1 cellular context compared by ENCODE assay signal in genomic region chr20:62301111-62301668, GRCh38.
A peak's percentile ranks its signal among the peaks of the same experiment; 100 is the strongest.
TF ChIP-seq lines count a peak whose summit lies in the region.

No MANE protein-coding gene starts in this region.

TF ChIP-seq in HepG2, 621 proteins besides CTCF, POLR2A, EP300 and RAD21:
- 0 out of 2 replicates have a peak, but pooled peaks have one; percentile 50 for TF ChIP-seq RORA (CRISPR knock-in tag; IDR thresholded peaks at IDR 0.05)
- no peak for TF ChIP-seq POLR2G (IDR thresholded peaks at IDR 0.05; ENCODE audit: low read depth, low read length)
- TF ChIP-seq MEIS2 (CRISPR knock-in tag; IDR thresholded peaks at IDR 0.05), result no peak
- TF ChIP-seq ZNF672 (CRISPR knock-in tag; IDR thresholded peaks at IDR 0.05), result no peak
- 0 out of 2 replicates have a peak, but pooled peaks have one; percentile 7 for TF ChIP-seq ZNF329 (CRISPR knock-in tag; IDR thresholded peaks at IDR 0.05; ENCODE audit: low read depth)
- TF ChIP-seq ZNF737 (CRISPR knock-in tag; IDR thresholded peaks at IDR 0.05; ENCODE audit: borderline replicate concordance), result 0 out of 2 replicates have a peak, but pooled peaks have one; percentile 70
- TF ChIP-seq, protein P1, sequence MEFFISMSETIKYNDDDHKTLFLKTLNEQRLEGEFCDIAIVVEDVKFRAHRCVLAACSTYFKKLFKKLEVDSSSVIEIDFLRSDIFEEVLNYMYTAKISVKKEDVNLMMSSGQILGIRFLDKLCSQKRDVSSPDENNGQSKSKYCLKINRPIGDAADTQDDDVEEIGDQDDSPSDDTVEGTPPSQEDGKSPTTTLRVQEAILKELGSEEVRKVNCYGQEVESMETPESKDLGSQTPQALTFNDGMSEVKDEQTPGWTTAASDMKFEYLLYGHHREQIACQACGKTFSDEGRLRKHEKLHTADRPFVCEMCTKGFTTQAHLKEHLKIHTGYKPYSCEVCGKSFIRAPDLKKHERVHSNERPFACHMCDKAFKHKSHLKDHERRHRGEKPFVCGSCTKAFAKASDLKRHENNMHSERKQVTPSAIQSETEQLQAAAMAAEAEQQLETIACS (CRISPR knock-in tag; IDR thresholded peaks at IDR 0.05), result 0 out of 2 replicates have a peak, but pooled peaks have one; percentile 29
- no peak for TF ChIP-seq HOXA9 (CRISPR knock-in tag; IDR thresholded peaks at IDR 0.05; ENCODE audit: borderline replicate concordance)
TF ChIP-seq in HepG2: peak in this region for 4.
